Comparison of ENCODE assay signal across 1 cellular context in the genomic region with DNA sequence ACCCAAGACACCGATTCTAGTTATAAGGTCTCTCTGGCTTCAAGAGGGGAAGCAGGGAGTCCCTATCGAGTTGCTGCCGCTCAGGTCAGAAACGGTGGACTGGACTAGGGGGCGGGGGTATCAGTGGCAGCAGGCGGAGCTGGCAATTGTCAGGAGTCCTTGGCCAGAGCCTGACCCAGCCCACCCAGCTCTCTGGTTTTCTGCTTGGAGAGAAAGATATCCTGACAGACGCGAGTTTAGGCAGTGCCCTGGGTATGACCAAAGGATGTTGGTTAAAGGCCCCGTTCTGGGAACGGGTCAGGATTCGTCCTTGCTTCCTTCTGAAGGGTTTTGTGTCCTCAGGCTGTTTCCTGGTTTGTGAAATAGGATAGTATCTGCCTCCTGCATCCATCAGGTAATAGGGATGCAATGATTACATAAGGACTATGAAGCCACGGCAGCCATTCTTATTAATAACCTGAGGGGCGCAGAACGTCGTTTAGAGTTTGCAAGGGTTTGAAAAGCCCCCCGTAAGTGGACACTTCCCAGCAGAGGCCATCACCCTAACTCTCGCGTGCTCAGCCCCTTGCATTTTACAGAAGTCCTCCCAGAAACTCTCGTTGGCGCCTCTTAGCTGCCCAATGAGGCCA.
A peak's percentile ranks its signal among the peaks of the same experiment; 100 is the strongest.
TF ChIP-seq lines count a peak whose summit lies in the region.

No MANE protein-coding gene starts in this region.

TF ChIP-seq in HepG2, 621 proteins besides CTCF, POLR2A, EP300 and RAD21 (continued from another document and continues in another):
- TF ChIP-seq, protein P1, sequence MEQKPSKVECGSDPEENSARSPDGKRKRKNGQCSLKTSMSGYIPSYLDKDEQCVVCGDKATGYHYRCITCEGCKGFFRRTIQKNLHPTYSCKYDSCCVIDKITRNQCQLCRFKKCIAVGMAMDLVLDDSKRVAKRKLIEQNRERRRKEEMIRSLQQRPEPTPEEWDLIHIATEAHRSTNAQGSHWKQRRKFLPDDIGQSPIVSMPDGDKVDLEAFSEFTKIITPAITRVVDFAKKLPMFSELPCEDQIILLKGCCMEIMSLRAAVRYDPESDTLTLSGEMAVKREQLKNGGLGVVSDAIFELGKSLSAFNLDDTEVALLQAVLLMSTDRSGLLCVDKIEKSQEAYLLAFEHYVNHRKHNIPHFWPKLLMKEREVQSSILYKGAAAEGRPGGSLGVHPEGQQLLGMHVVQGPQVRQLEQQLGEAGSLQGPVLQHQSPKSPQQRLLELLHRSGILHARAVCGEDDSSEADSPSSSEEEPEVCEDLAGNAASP (CRISPR knock-in tag; IDR thresholded peaks at IDR 0.05; ENCODE audit: borderline replicate concordance) = 0 out of 2 replicates have a peak, but pooled peaks have one; percentile 17
- peak; percentile 64; the same call in 1 of the 2 replicates for TF ChIP-seq SP5 (CRISPR knock-in tag; IDR thresholded peaks at IDR 0.05; ENCODE audit: borderline replicate concordance, low read depth)
- TF ChIP-seq SIX1 (CRISPR knock-in tag; IDR thresholded peaks at IDR 0.05; ENCODE audit: borderline replicate concordance) = 0 out of 2 replicates have a peak, but pooled peaks have one; percentile 8
- no peak for TF ChIP-seq RERE (CRISPR knock-in tag; IDR thresholded peaks at IDR 0.05; ENCODE audit: low read depth)
- peak; percentile 20 for TF ChIP-seq XRCC5 (optimal IDR thresholded peaks at IDR 0.05; ENCODE audit: low read length)
- TF ChIP-seq ZNF788 (CRISPR knock-in tag; IDR thresholded peaks at IDR 0.05; ENCODE audit: borderline replicate concordance) = no peak
- TF ChIP-seq SOX13 (IDR thresholded peaks at IDR 0.05) = no peak
- TF ChIP-seq SOX13 (CRISPR knock-in tag; conservative IDR thresholded peaks at IDR 0.05 in 1 of 2, IDR thresholded peaks at IDR 0.05 in 1 of 2) = 0 out of 4 replicates have a peak, but pooled peaks of 1 of the 2 experiments have one; percentile 20
- peak; percentile 15; the same call in 1 of the 2 replicates for TF ChIP-seq GATAD1 (CRISPR knock-in tag; IDR thresholded peaks at IDR 0.05)
- TF ChIP-seq ZNF326 (CRISPR knock-in tag; IDR thresholded peaks at IDR 0.05; ENCODE audit: borderline replicate concordance) = no peak
- TF ChIP-seq, protein P2, sequence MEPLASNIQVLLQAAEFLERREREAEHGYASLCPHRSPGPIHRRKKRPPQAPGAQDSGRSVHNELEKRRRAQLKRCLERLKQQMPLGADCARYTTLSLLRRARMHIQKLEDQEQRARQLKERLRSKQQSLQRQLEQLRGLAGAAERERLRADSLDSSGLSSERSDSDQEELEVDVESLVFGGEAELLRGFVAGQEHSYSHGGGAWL (CRISPR knock-in tag; IDR thresholded peaks at IDR 0.05) = no peak
- TF ChIP-seq AFF4 (CRISPR knock-in tag; IDR thresholded peaks at IDR 0.05) = 0 out of 2 replicates have a peak, but pooled peaks have one; percentile 39
- 0 out of 2 replicates have a peak, but pooled peaks have one; percentile 13 for TF ChIP-seq NR2F6 (IDR thresholded peaks at IDR 0.05)
- TF ChIP-seq NR2F6 (CRISPR knock-in tag; IDR thresholded peaks at IDR 0.05) = peak; percentile 35; the same call in 1 of the 2 replicates
- TF ChIP-seq ETV6 (CRISPR knock-in tag; conservative IDR thresholded peaks at IDR 0.05) = 0 out of 2 replicates have a peak, but pooled peaks have one; percentile 37
- peak; percentile 85 for TF ChIP-seq ZNF501 (CRISPR knock-in tag; IDR thresholded peaks at IDR 0.05)
- TF ChIP-seq TERF1 (CRISPR knock-in tag; IDR thresholded peaks at IDR 0.05) = 0 out of 2 replicates have a peak, but pooled peaks have one; percentile 20
- peak; percentile 41; the same call in 1 of the 2 replicates for TF ChIP-seq ZSCAN9 (CRISPR knock-in tag; IDR thresholded peaks at IDR 0.05; ENCODE audit: borderline replicate concordance)
- peak; percentile 50; the same call in 1 of the 2 replicates for TF ChIP-seq RXRB (CRISPR knock-in tag; IDR thresholded peaks at IDR 0.05; ENCODE audit: borderline replicate concordance)
- TF ChIP-seq, protein P3, sequence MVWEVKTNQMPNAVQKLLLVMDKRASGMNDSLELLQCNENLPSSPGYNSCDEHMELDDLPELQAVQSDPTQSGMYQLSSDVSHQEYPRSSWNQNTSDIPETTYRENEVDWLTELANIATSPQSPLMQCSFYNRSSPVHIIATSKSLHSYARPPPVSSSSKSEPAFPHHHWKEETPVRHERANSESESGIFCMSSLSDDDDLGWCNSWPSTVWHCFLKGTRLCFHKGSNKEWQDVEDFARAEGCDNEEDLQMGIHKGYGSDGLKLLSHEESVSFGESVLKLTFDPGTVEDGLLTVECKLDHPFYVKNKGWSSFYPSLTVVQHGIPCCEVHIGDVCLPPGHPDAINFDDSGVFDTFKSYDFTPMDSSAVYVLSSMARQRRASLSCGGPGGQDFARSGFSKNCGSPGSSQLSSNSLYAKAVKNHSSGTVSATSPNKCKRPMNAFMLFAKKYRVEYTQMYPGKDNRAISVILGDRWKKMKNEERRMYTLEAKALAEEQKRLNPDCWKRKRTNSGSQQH (CRISPR knock-in tag; IDR thresholded peaks at IDR 0.05; ENCODE audit: low read depth) = peak; percentile 12; the same call in 1 of the 2 replicates
- TF ChIP-seq ZNF563 (CRISPR knock-in tag; IDR thresholded peaks at IDR 0.05) = peak; percentile 81
- no peak for TF ChIP-seq ZNF740 (CRISPR knock-in tag; IDR thresholded peaks at IDR 0.05)
- 0 out of 2 replicates have a peak, but pooled peaks have one; percentile 1 for TF ChIP-seq PRDM15 (CRISPR knock-in tag; IDR thresholded peaks at IDR 0.05)
- no peak for TF ChIP-seq ZNF234 (CRISPR knock-in tag; conservative IDR thresholded peaks at IDR 0.05)
- peak; percentile 64; the same call in 1 of the 2 replicates for TF ChIP-seq ZNF280D (CRISPR knock-in tag; IDR thresholded peaks at IDR 0.05)
- peak; percentile 55; the same call in 1 of the 2 replicates for TF ChIP-seq MIER3 (CRISPR knock-in tag; IDR thresholded peaks at IDR 0.05; ENCODE audit: borderline replicate concordance)
